12 cellular contexts compared by ENCODE assay signal in genomic region chr7:55271069-55271468, GRCh38.
A peak's percentile ranks its signal among the peaks of the same experiment; 100 is the strongest.
DNase-seq lines count a peak whose midpoint lies in the region; ATAC-seq, FAIRE-seq and TF ChIP-seq lines count a peak whose summit lies in the region.
"Had no signal": no experiment of that assay in that cellular context is flagged by ENCODE, and none has a peak within 500 bp of the region (broad histone marks: within the 10 kb centered on the region; RNA-seq: fewer than 3 reads in every experiment).

No MANE protein-coding gene starts in this region.

- H3K36me3 ChIP-seq in Caco-2 (ENCODE audit: control insufficient read depth, insufficient read depth, low read length) = no peaks in the 10 kb centered on the region
- H3K36me3 ChIP-seq in astrocyte (ENCODE audit: insufficient read depth, low read length) = no peaks in the 10 kb centered on the region
- no peaks in the 10 kb centered on the region for H3K36me3 ChIP-seq in liver (ENCODE audit: control insufficient read depth in 4 of 4, insufficient read depth in 3 of 4, low read depth in 1 of 4, low read length in 3 of 4)
- H3K36me3 ChIP-seq: tibial artery had no signal

- H3K27me3 Mint-ChIP-seq in Caco-2 (ENCODE audit: insufficient read depth, unreplicated experiment) (peaks cover 11% of the 10 kb centered on the region), astrocyte (ENCODE audit: low read depth, unreplicated experiment) (peaks cover 42% of the 10 kb centered on the region), natural killer cell (ENCODE audit: low read depth in 2 of 2) (peaks cover 8 to 26% of the 10 kb centered on the region in 2 donors)

- TF ChIP-seq CTCF in Caco-2 (IDR thresholded peaks at IDR 0.05; ENCODE audit: insufficient read depth in 1 of 2, low read depth in 1 of 2, low read length in 1 of 2, severe bottlenecking in 1 of 2, unreplicated experiment in 1 of 2) (peak; percentile 32 to 44), astrocyte (IDR thresholded peaks at IDR 0.05; ENCODE audit: insufficient read depth, low read depth, low read length) (peak; percentile 54), liver (IDR thresholded peaks at IDR 0.05; ENCODE audit: low read depth, low read length, missing input control) (peak; percentile 28), natural killer cell (IDR thresholded peaks at IDR 0.05) (no peak)

- H3K9me3 ChIP-seq in Caco-2 (no peaks in the 10 kb centered on the region), astrocyte (ENCODE audit: insufficient read depth, low read depth, low read length) (no peaks in the 10 kb centered on the region), liver (ENCODE audit: control insufficient read depth in 4 of 4, low read length in 3 of 4) (no peaks in the 10 kb centered on the region)
- H3K9me3 ChIP-seq: tibial artery had no signal

- no peaks in the 10 kb centered on the region for H3K4me1 ChIP-seq in Caco-2
- no peaks in the 10 kb centered on the region for H3K4me1 ChIP-seq in astrocyte (ENCODE audit: insufficient read depth, low read length)
- H3K4me1 ChIP-seq in liver (ENCODE audit: control insufficient read depth in 4 of 4, insufficient read depth in 4 of 4, low read length in 3 of 4) = peaks cover 0 to under 1% (median 0%) of the 10 kb centered on the region in 4 donors
- H3K4me1 ChIP-seq: tibial artery had no signal

- no peak overlapping the region for H3K4me2 ChIP-seq in astrocyte (ENCODE audit: low read length)

- no peaks in the 10 kb centered on the region for H4K20me1 ChIP-seq in astrocyte (ENCODE audit: insufficient read depth, low read length)

- POLR2A ChIA-PET in Caco-2 (lab: Charles Lee) = no interaction called here

- 52% methylated on average over 4 of the region's 4 CpGs for WGBS in liver

- H3K79me2 ChIP-seq in astrocyte (ENCODE audit: insufficient read depth, low read length) = no peaks in the 10 kb centered on the region

- no peaks in the 10 kb centered on the region for H3K9me3 Mint-ChIP-seq in Caco-2 (ENCODE audit: unreplicated experiment)
- H3K9me3 Mint-ChIP-seq in astrocyte (ENCODE audit: unreplicated experiment) = no peaks in the 10 kb centered on the region
- no peaks in the 10 kb centered on the region for H3K9me3 Mint-ChIP-seq in natural killer cell
- H3K9me3 Mint-ChIP-seq: nephron progenitor cell had no signal

- H3K36me3 Mint-ChIP-seq in Caco-2 (ENCODE audit: insufficient read depth, unreplicated experiment) (no peaks in the 10 kb centered on the region), astrocyte (ENCODE audit: low read depth, unreplicated experiment) (no peaks in the 10 kb centered on the region), natural killer cell (no peaks in the 10 kb centered on the region)

- H3K27ac ChIP-seq in astrocyte (ENCODE audit: low read depth, low read length) (no peak overlapping the region), liver (ENCODE audit: low read depth in 1 of 2, low read length in 2 of 2) (no peak overlapping the region)
- H3K27ac ChIP-seq: tibial artery had no signal

- H3K4me1 Mint-ChIP-seq in Caco-2 (ENCODE audit: low read depth, unreplicated experiment) = no peaks in the 10 kb centered on the region
- peaks cover 3% of the 10 kb centered on the region for H3K4me1 Mint-ChIP-seq in astrocyte (ENCODE audit: low read depth, unreplicated experiment)
- H3K4me1 Mint-ChIP-seq in natural killer cell = no peaks in the 10 kb centered on the region

- no peak overlapping the region for H3K4me3 ChIP-seq in Caco-2 (ENCODE audit: low read depth, low read length)
- H3K4me3 ChIP-seq in astrocyte (ENCODE audit: insufficient read depth, low read depth, low read length) = no peak overlapping the region
- no peak overlapping the region for H3K4me3 ChIP-seq in liver (ENCODE audit: low read depth in 1 of 3, low read length in 3 of 3)
- H3K4me3 ChIP-seq: tibial artery had no signal

- DNase-seq in Caco-2 = no peak
- DNase-seq in HTR-8/SVneo (ENCODE audit: insufficient read length, low spot score) = peak; percentile 29
- no peak for DNase-seq in astrocyte (ENCODE audit: low read depth)
- DNase-seq in cerebellum (ENCODE audit: low spot score) = no peak
- DNase-seq in SW 1271 (lab: John Stamatoyannopoulos, UW) = no peak
- DNase-seq in natural killer cell = no peak
- no peak for DNase-seq in NOMO-1 treated with DMSO at 0.1 percent for 48 hours (lab: John Stamatoyannopoulos, UW; ENCODE audit: unreplicated experiment)
- DNase-seq: NCI-H1417 treated with DMSO at 0.1 percent for 48 hours; nephron progenitor cell; stimulated activated CD4-positive, alpha-beta T cell treated with anti-CD3 and anti-CD28 coated beads, Interleukin-4, amount 100 ng/mL, for 24 hours; tibial artery had no signal

- TF ChIP-seq RAD21 in liver (IDR thresholded peaks at IDR 0.05) = peak; percentile 41 to 51

- no TSS peak for BruUV-seq in Caco-2 (replicated peaks; lab: Mats Ljungman, UMichigan)

- FAIRE-seq in HTR-8/SVneo (lab: Jason Lieb, UNC) (no peak), astrocyte (lab: Jason Lieb, UNC) (no peak)

- H3K27ac Mint-ChIP-seq in Caco-2 (ENCODE audit: unreplicated experiment) = no peak overlapping the region
- no peak overlapping the region for H3K27ac Mint-ChIP-seq in astrocyte (ENCODE audit: unreplicated experiment)
- no peak overlapping the region for H3K27ac Mint-ChIP-seq in natural killer cell
- H3K27ac Mint-ChIP-seq: nephron progenitor cell had no signal

- H3K27me3 ChIP-seq in Caco-2 (replicated peaks; ENCODE audit: control insufficient read depth, insufficient read depth, low read length) (no peaks in the 10 kb centered on the region), astrocyte (ENCODE audit: insufficient read depth, low read length) (peaks cover 7% of the 10 kb centered on the region), liver (ENCODE audit: control insufficient read depth in 4 of 4, insufficient read depth in 4 of 4, low read length in 3 of 4) (no peaks in the 10 kb centered on the region)

- H3K4me3 Mint-ChIP-seq in Caco-2 (ENCODE audit: unreplicated experiment) = no peak overlapping the region
- H3K4me3 Mint-ChIP-seq in astrocyte (ENCODE audit: unreplicated experiment) = no peak overlapping the region
- no peak overlapping the region for H3K4me3 Mint-ChIP-seq in natural killer cell
- H3K4me3 Mint-ChIP-seq: nephron progenitor cell had no signal

- ATAC-seq in natural killer cell = no peak

- H3K9ac ChIP-seq in astrocyte (ENCODE audit: low read length) = no peak overlapping the region
- no peak overlapping the region for H3K9ac ChIP-seq in liver (ENCODE audit: low read depth in 1 of 2, low read length in 2 of 2)

- CTCF ChIA-PET in Caco-2 (lab: Charles Lee) = interaction anchor here (0.7 to 1.0 kb wide), 2 partner anchors 81 to 483 kb away, joined by 3 to 4 read pairs; no protein-coding TSS in a partner anchor

- intact Hi-C loops in Caco-2 (cut with micrococcal nuclease; ENCODE audit: unreplicated experiment) (loop anchor here (1.0 kb wide), 1 partner anchor 497 kb away; no protein-coding TSS in a partner anchor), natural killer cell (cut with micrococcal nuclease) (no loop called here)

- H2AFZ ChIP-seq in astrocyte (ENCODE audit: low read depth, low read length) = no peak overlapping the region

TF ChIP-seq in liver, 16 proteins besides CTCF, POLR2A, EP300 and RAD21 (continues in another document):
- TF ChIP-seq SP1 (IDR thresholded peaks at IDR 0.05) = no peak
- no peak for TF ChIP-seq REST (IDR thresholded peaks at IDR 0.05)
- TF ChIP-seq HNF4A (conservative IDR thresholded peaks at IDR 0.05) = no peak
- no peak for TF ChIP-seq ZBTB33 (IDR thresholded peaks at IDR 0.05)
- TF ChIP-seq YY1 (IDR thresholded peaks at IDR 0.05) = no peak
- no peak for TF ChIP-seq TAF1 (conservative IDR thresholded peaks at IDR 0.05)
- TF ChIP-seq FOXA1 (IDR thresholded peaks at IDR 0.05) = no peak
- TF ChIP-seq GABPA (IDR thresholded peaks at IDR 0.05 in 1 of 2, conservative IDR thresholded peaks at IDR 0.05 in 1 of 2) = no peak
- TF ChIP-seq ATF3 (IDR thresholded peaks at IDR 0.05) = no peak
